26 cellular contexts compared by ENCODE assay signal in the genomic region with DNA sequence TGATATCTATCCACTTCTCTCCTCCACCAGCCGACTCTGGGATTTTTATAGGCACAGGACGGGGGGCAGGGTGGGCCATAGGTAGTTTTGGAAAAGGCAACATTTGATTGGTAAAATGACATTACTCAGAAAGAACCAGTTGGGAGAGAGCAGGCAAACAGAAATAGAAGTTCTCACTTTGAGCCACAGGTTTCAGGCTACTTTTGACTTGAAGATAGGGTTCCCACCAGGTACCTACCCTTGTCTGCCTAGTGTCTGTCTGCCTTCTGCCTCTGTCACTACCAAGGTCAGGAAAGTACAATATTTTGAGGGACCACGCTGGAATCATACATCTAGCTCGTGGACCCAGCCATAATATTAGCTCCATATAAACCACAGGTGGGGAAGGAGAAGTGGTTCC.
"Had no signal": no experiment of that assay in that cellular context is flagged by ENCODE, and none has a peak within 500 bp of the region (broad histone marks: within the 10 kb centered on the region; RNA-seq: fewer than 3 reads in every experiment).

No MANE protein-coding gene starts in this region.

- H3K27ac ChIP-seq: left ventricle myocardium inferior, neural progenitor cell, neutrophil, ovary, right atrium auricular region, right lobe of liver, tibial nerve, uterus had no signal

- H3K9me3 ChIP-seq: left ventricle myocardium inferior, neutrophil, ovary, right atrium auricular region, right lobe of liver, tibial nerve, uterus had no signal

- H3K27me3 ChIP-seq: neural progenitor cell, neutrophil, ovary, right atrium auricular region, right lobe of liver, tibial nerve, uterus had no signal

- DNase-seq: immature natural killer cell; kidney; left colon; left ventricle myocardium inferior; mesendoderm; naive B cell; natural killer cell; nephron progenitor cell; occipital lobe; ovary; right lobe of liver; stimulated activated CD4-positive, alpha-beta T cell treated with anti-CD3 and anti-CD28 coated beads, Interleukin-1b, Interleukin-23, amount 100 ng/mL, for 48 hours; stimulated activated CD4-positive, alpha-beta T cell treated with anti-CD3 and anti-CD28 coated beads, Interleukin-2, amount 100 ng/mL, for 48 hours; stimulated activated CD4-positive, alpha-beta T cell treated with anti-CD3 and anti-CD28 coated beads, Interleukin-4, amount 100 ng/mL, for 4 hours; stimulated activated CD8-positive, alpha-beta memory T cell treated with anti-CD3 and anti-CD28 coated beads, Interleukin-4, amount 100 ng/mL, for 48 hours; stimulated activated naive CD4-positive, alpha-beta T cell treated with Interleukin-2 at 50 U/mL for 16 hours; stimulated activated naive CD8-positive, alpha-beta T cell treated with anti-CD3 and anti-CD28 coated beads, Interleukin-15, amount 100 ng/mL, for 72 hours; substantia nigra; uterus had no signal

- H3K4me1 ChIP-seq: left ventricle myocardium inferior, neural progenitor cell, right atrium auricular region, right lobe of liver, tibial nerve, uterus had no signal

- H3K4me2 ChIP-seq: neural progenitor cell, smooth muscle cell had no signal

- ATAC-seq: left colon; natural killer cell; stimulated activated memory B cell treated with anti-CD40 and anti-IgM and Interleukin-4, amounts not matched to agents 10 μg/mL and 1 μg/mL and 100 μg/mL, for 72 hours; stimulated activated naive CD8-positive, alpha-beta T cell treated with anti-CD3 and anti-CD28 coated beads, Interleukin-15, amount 100 ng/mL, for 72 hours had no signal

- H3K4me3 ChIP-seq: left ventricle myocardium inferior, lung, neural progenitor cell, ovary, right atrium auricular region, right lobe of liver, smooth muscle cell, tibial nerve, uterus had no signal

- H3K9ac ChIP-seq: neural progenitor cell had no signal

- H3K36me3 ChIP-seq: left ventricle myocardium inferior, neural progenitor cell, neutrophil, ovary, right atrium auricular region, right lobe of liver, tibial nerve, uterus had no signal

- H2AFZ ChIP-seq: neural progenitor cell had no signal
